In the genomic region with DNA sequence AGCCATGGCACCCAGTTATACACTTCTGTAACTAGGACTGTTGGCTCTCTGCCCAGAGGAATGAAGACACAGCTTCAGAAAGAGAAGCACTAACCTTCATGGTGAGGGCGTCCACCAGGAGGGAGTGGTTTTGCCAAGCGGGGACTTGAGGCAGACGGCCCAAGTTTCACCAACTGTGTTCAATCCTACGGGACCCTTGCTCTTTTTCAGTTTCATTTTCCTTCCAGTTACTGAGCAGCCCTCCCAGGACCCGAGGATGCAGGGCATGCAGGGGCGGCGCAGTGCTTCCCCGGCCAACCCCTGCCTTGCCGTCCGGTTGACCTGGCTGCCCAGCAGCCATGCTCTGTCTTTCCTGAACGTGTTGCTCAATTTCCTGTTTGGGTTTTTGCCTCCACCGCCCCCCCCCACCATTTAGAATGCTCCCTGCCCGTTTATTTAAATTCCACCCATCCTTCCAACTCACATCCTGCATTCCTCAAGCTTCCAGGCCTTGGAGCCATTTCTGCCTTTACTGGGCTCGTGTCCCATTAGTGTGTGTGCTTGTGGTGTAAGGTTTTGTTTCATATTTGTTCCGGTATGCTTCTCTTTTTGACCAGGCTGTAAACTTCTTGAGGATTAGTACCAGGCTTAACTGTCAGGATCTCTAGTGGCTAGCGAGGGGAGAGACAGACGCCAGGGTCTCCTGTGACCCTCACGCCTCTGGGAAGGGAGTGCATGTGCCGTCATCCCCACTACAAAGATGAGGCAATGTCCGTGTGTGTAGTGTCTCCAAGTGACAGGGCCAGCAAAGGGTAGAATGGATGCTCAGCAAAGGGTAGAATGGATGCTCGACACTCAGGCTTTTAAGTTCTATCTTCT, we compare ENCODE assay signal across 10 cellular contexts. TPM values are rescaled to one million over a fixed set of nuclear protein-coding genes. Genes with fewer than 3 reads are reported as not detected.
DNase-seq lines count a peak whose midpoint lies in the region; ATAC-seq and TF ChIP-seq lines count a peak whose summit lies in the region.
"Had no signal": no experiment of that assay in that cellular context is flagged by ENCODE, and none has a peak within 500 bp of the region (broad histone marks: within the 10 kb centered on the region; RNA-seq: fewer than 3 reads in every experiment).

No MANE protein-coding gene starts in this region.

- H3K9me3 ChIP-seq in duodenal mucosa (ENCODE audit: control insufficient read depth in 1 of 2, low read length in 2 of 2) (no peaks in the 10 kb centered on the region), mononuclear cell (ENCODE audit: low read depth, low read length) (no peaks in the 10 kb centered on the region), uterus (no peaks in the 10 kb centered on the region)

- intact Hi-C loops in activated naive CD4-positive, alpha-beta T cell treated with anti-CD3 and anti-CD28 coated beads for 36 hours (cut with micrococcal nuclease): loop anchor here (10.0 kb wide), 1 partner anchor 449 kb away; no protein-coding TSS in a partner anchor
- intact Hi-C loops in uterus (cut with DNase I; ENCODE audit: low total_unique reads): no loop called here

- H3K27ac Mint-ChIP-seq in activated naive CD4-positive, alpha-beta T cell treated with anti-CD3 and anti-CD28 coated beads for 36 hours: no peak overlapping the region

- no peak for ATAC-seq in GM18870 (IDR thresholded peaks at IDR 0.05; ENCODE audit: unreplicated experiment)

- H3K27ac ChIP-seq in duodenal mucosa (ENCODE audit: low read depth, low read length): peak overlapping the region; percentile 83
- H3K27ac ChIP-seq in uterus: peak overlapping the region; percentile 96 to 98

- no peak for DNase-seq in activated naive CD4-positive, alpha-beta T cell treated with anti-CD3 and anti-CD28 coated beads for 36 hours
- no peak for DNase-seq in activated naive CD4-positive, alpha-beta T cell treated with anti-CD3 and anti-CD28 coated beads, Interleukin-2, amount 50 U/mL, for 16 hours
- DNase-seq in uterus (peak; percentile 81 to 86), SK-N-DZ (ENCODE audit: low spot score) (no peak), NCI-H2081 (lab: John Stamatoyannopoulos, UW) (no peak)
- DNase-seq: DND-41, NCI-H1436 treated with DMSO at 0.1 percent for 48 hours had no signal

- peaks cover 10% of the 10 kb centered on the region for H3K4me1 Mint-ChIP-seq in activated naive CD4-positive, alpha-beta T cell treated with anti-CD3 and anti-CD28 coated beads for 36 hours (ENCODE audit: low read depth)

- H3K36me3 Mint-ChIP-seq in activated naive CD4-positive, alpha-beta T cell treated with anti-CD3 and anti-CD28 coated beads for 36 hours (ENCODE audit: low read depth): no peaks in the 10 kb centered on the region

- H3K27me3 ChIP-seq in duodenal mucosa (ENCODE audit: control insufficient read depth in 1 of 2, insufficient read depth in 2 of 2, low read length in 2 of 2): no peaks in the 10 kb centered on the region
- H3K27me3 ChIP-seq in mononuclear cell (ENCODE audit: insufficient read depth, low read length): no peaks in the 10 kb centered on the region
- H3K27me3 ChIP-seq in uterus: no peaks in the 10 kb centered on the region

- H3K36me3 ChIP-seq in duodenal mucosa (ENCODE audit: control insufficient read depth in 1 of 2, insufficient read depth in 2 of 2, low read length in 2 of 2) (no peaks in the 10 kb centered on the region), uterus (no peaks in the 10 kb centered on the region)

- H3K4me3 Mint-ChIP-seq in activated naive CD4-positive, alpha-beta T cell treated with anti-CD3 and anti-CD28 coated beads for 36 hours: peak overlapping the region; percentile 11

- peak in 1 of 2 donors; percentile 31 for TF ChIP-seq POLR2A in uterus (IDR thresholded peaks at IDR 0.05)

- no peaks in the 10 kb centered on the region for H3K9me3 Mint-ChIP-seq in activated naive CD4-positive, alpha-beta T cell treated with anti-CD3 and anti-CD28 coated beads for 36 hours

- peak overlapping the region; percentile 44 to 53 for H3K4me3 ChIP-seq in duodenal mucosa (ENCODE audit: low read depth in 1 of 2, low read length in 2 of 2)
- peak overlapping the region; percentile 14 for H3K4me3 ChIP-seq in mononuclear cell (ENCODE audit: low read length)
- peak overlapping the region; percentile 7 to 29 for H3K4me3 ChIP-seq in uterus

- peaks cover 27 to 35% of the 10 kb centered on the region in 2 donors for H3K4me1 ChIP-seq in duodenal mucosa (ENCODE audit: control insufficient read depth in 1 of 2, insufficient read depth in 2 of 2, low read length in 2 of 2)
- peaks cover 74% of the 10 kb centered on the region for H3K4me1 ChIP-seq in mononuclear cell (ENCODE audit: insufficient read depth, low read length)
- peaks cover 6 to 19% of the 10 kb centered on the region in 2 donors for H3K4me1 ChIP-seq in uterus

- H3K27me3 Mint-ChIP-seq in activated naive CD4-positive, alpha-beta T cell treated with anti-CD3 and anti-CD28 coated beads for 36 hours (ENCODE audit: low read depth): no peaks in the 10 kb centered on the region

- CTCF ChIA-PET in activated naive CD4-positive, alpha-beta T cell treated with anti-CD3 and anti-CD28 coated beads for 36 hours (lab: Charles Lee): no interaction called here

- TF ChIP-seq CTCF in uterus (IDR thresholded peaks at IDR 0.05): no peak

- peak overlapping the region; percentile 35 to 38 for H3K9ac ChIP-seq in duodenal mucosa (ENCODE audit: low read depth in 1 of 2, low read length in 2 of 2)

RNA-seq across cellular contexts. Expression of a gene that starts 31.6 kb away (rescaled TPM):
- 10 to 100 TPM; 14.7 to 16.3 TPM for total RNA-seq in activated naive CD4-positive, alpha-beta T cell treated with anti-CD3 and anti-CD28 coated beads for 36 hours
- 5.1 TPM for total RNA-seq in mononuclear cell
- 10 to 100 TPM in 3 of 4 donors, 1 to 10 TPM in 1; 1.6 to 42.5 (median 31.9) TPM for total RNA-seq in uterus
- not detected in 2 replicates for polyA plus RNA-seq in SK-N-DZ (2014; cell fraction: cytosol; rRNA removed)
- polyA plus RNA-seq in SK-N-DZ (2014; cell fraction: nucleus; rRNA removed): not detected in 2 replicates

RNA-seq across cellular contexts. Expression of a gene that starts 55.7 kb away (rescaled TPM):
- 10 to 100 TPM; 40.4 to 42.7 TPM for total RNA-seq in activated naive CD4-positive, alpha-beta T cell treated with anti-CD3 and anti-CD28 coated beads for 36 hours
- 36.5 TPM for total RNA-seq in mononuclear cell
- total RNA-seq in uterus: 100 to 1,000 TPM in 2 of 4 donors, 10 to 100 TPM in 2; 55.0 to 119 (median 85.8) TPM
- polyA plus RNA-seq in SK-N-DZ (2014; cell fraction: cytosol; rRNA removed): 89.4 and 98.7 TPM in 2 replicates
- polyA plus RNA-seq in SK-N-DZ (2014; cell fraction: nucleus; rRNA removed): 172 and 179 TPM in 2 replicates

RNA-seq across cellular contexts. Expression of a gene that starts 56.1 kb away (rescaled TPM):
- total RNA-seq in activated naive CD4-positive, alpha-beta T cell treated with anti-CD3 and anti-CD28 coated beads for 36 hours: 1 to 10 TPM; 3.6 to 3.9 TPM
- total RNA-seq in mononuclear cell: 2.0 TPM
- total RNA-seq in uterus: 10 to 100 TPM; 11.9 to 28.4 (median 17.8) TPM
- 16.8 and 24.1 TPM in 2 replicates for polyA plus RNA-seq in SK-N-DZ (2014; cell fraction: cytosol; rRNA removed)
- polyA plus RNA-seq in SK-N-DZ (2014; cell fraction: nucleus; rRNA removed): 28.1 and 32.7 TPM in 2 replicates

Comparison
In these comparisons a context has a peak if more than half of its experiments do, and no peak if none do; other contexts are left out.
1. DNase-seq: peak in uterus (2 of 2); none in activated naive CD4-positive, alpha-beta T cell treated with anti-CD3 and anti-CD28 coated beads for 36 hours (single experiment), activated naive CD4-positive, alpha-beta T cell treated with anti-CD3 and anti-CD28 coated beads, Interleukin-2, amount 50 U/mL, for 16 hours (single experiment), SK-N-DZ (single experiment) and NCI-H2081 (0 of 2).
2. Peak in every context shown above with its lines, with median percentiles within 50 percentile points of each other: H3K4me3 ChIP-seq.